ENCODE assay signal across 10 cellular contexts in genomic region chr2:147689510-147689909, GRCh38.
DNase-seq lines count a peak whose midpoint lies in the region; ATAC-seq and TF ChIP-seq lines count a peak whose summit lies in the region.
"Had no signal": no experiment of that assay in that cellular context is flagged by ENCODE, and none has a peak within 500 bp of the region (broad histone marks: within the 10 kb centered on the region; RNA-seq: fewer than 3 reads in every experiment).

No MANE protein-coding gene starts in this region.

- no peak for TF ChIP-seq CTCF in stomach (IDR thresholded peaks at IDR 0.05)

- intact Hi-C loops in stomach (cut with DNase I; ENCODE audit: low total_unique reads) = no loop called here

- peaks cover 0 to 7% (median 3%) of the 10 kb centered on the region in 4 donors for H3K9me3 ChIP-seq in stomach

- no peak overlapping the region for H3K27ac ChIP-seq in stomach

- ATAC-seq in GM18511 (IDR thresholded peaks at IDR 0.05; ENCODE audit: unreplicated experiment) (peak; percentile 99), GM21619 (IDR thresholded peaks at IDR 0.05; ENCODE audit: unreplicated experiment) (peak; percentile 100), HG03469 (IDR thresholded peaks at IDR 0.05; ENCODE audit: unreplicated experiment) (peak; percentile 100)
- ATAC-seq: T-cell had no signal

- no peaks in the 10 kb centered on the region for H3K36me3 ChIP-seq in stomach

- TF ChIP-seq EP300 in stomach (IDR thresholded peaks at IDR 0.05) = no peak

- no peak for TF ChIP-seq POLR2A in stomach (IDR thresholded peaks at IDR 0.05)

- 70 to 88% (median 81%) methylated on average over 1 of the region's 1 CpG for WGBS in stomach, 5 donors

- H3K4me3 ChIP-seq in stomach = no peak overlapping the region

- H3K27me3 ChIP-seq in stomach = no peaks in the 10 kb centered on the region

- no peaks in the 10 kb centered on the region for H3K4me1 ChIP-seq in stomach

- DNase-seq in globus pallidus (ENCODE audit: low spot score) = peak; percentile 26
- DNase-seq in HUDEP-2 (lab: John Stamatoyannopoulos, UW; ENCODE audit: unreplicated experiment in 76 of 76) = no peak
- DNase-seq in NCI-H1092 (lab: John Stamatoyannopoulos, UW) = no peak
- DNase-seq in NCI-H187 (lab: John Stamatoyannopoulos, UW) = no peak
- DNase-seq in stomach = no peak
- DNase-seq: DMS53 had no signal
